ENCODE assay signal across 18 cellular contexts in genomic region chr17:37480427-37480826, GRCh38. TPM values are rescaled to one million over a fixed set of nuclear protein-coding genes. Genes with fewer than 3 reads are reported as not detected.
DNase-seq lines count a peak whose midpoint lies in the region; ATAC-seq, FAIRE-seq and TF ChIP-seq lines count a peak whose summit lies in the region.
"Had no signal": no experiment of that assay in that cellular context is flagged by ENCODE, and none has a peak within 500 bp of the region (broad histone marks: within the 10 kb centered on the region; RNA-seq: fewer than 3 reads in every experiment).

No MANE protein-coding gene starts in this region.

- H2AFZ ChIP-seq in keratinocyte (ENCODE audit: control insufficient read depth, low read length) = no peak overlapping the region
- H2AFZ ChIP-seq: GM23338 had no signal

- FAIRE-seq in keratinocyte (lab: Jason Lieb, UNC) = no peak
- FAIRE-seq: A204.1, GM12878, GM18507, HepG2, HTR-8/SVneo had no signal

- H3K9ac ChIP-seq in keratinocyte (ENCODE audit: control insufficient read depth, extremely low read depth, insufficient read depth, low read length) = peak overlapping the region; percentile 42

- POLR2A ChIA-PET in RWPE1 (lab: Yijun Ruan, JAX; ENCODE audit: low non-redundant PET) = no interaction called here

- H3K27me3 ChIP-seq in keratinocyte (ENCODE audit: control insufficient read depth, extremely low read depth, insufficient read depth, low read length) (no peaks in the 10 kb centered on the region), suprapubic skin (no peaks in the 10 kb centered on the region)

- H3K27ac ChIP-seq in 22Rv1 (0 out of 2 replicates have a peak overlapping the region, but pooled peaks have one; percentile 8), RWPE1 (peak overlapping the region; percentile 69), keratinocyte (ENCODE audit: control insufficient read depth, insufficient read depth, low read length) (peak overlapping the region; percentile 63), suprapubic skin (peak overlapping the region; percentile 55)

- no peaks in the 10 kb centered on the region for H3K9me1 ChIP-seq in keratinocyte (ENCODE audit: control insufficient read depth, extremely low read depth, insufficient read depth, low read length)

- CTCF ChIA-PET in RWPE1 (lab: Yijun Ruan, JAX) = interaction anchor here (0.7 kb wide), 2 partner anchors 9 to 153 kb away, joined by 3 to 4 read pairs; no protein-coding TSS in a partner anchor

- dilution Hi-C loops in keratinocyte (cut with MboI; ENCODE audit: extremely low pct_ligation_motif_present, low sequenced_read_pairs) = no loop called here

- ATAC-seq in GM19035 (IDR thresholded peaks at IDR 0.05; ENCODE audit: unreplicated experiment) = no peak
- ATAC-seq: GM12878, GM23338, HepG2 had no signal

- H3K36me3 ChIP-seq in keratinocyte (ENCODE audit: control insufficient read depth in 2 of 2, extremely low read depth in 1 of 2, insufficient read depth in 2 of 2, low read length in 2 of 2) = peaks cover 0 to 15% of the 10 kb centered on the region in 2 experiments
- H3K36me3 ChIP-seq in suprapubic skin = peaks cover 2% of the 10 kb centered on the region

- TF ChIP-seq POLR2A in suprapubic skin (IDR thresholded peaks at IDR 0.05) = no peak

- TF ChIP-seq CTCF in 22Rv1 (IDR thresholded peaks at IDR 0.05) (no peak), RWPE1 (conservative IDR thresholded peaks at IDR 0.05; ENCODE audit: low read depth) (no peak), keratinocyte (optimal IDR thresholded peaks at IDR 0.05 in 1 of 3, IDR thresholded peaks at IDR 0.05 in 1 of 3, conservative IDR thresholded peaks at IDR 0.05 in 1 of 3; ENCODE audit: extremely low read depth in 1 of 3, insufficient read depth in 2 of 3, low read length in 3 of 3) (no peak), suprapubic skin (IDR thresholded peaks at IDR 0.05) (no peak), foreskin fibroblast (IDR thresholded peaks at IDR 0.05; ENCODE audit: low read depth, low read length) (no peak)

- peak overlapping the region; percentile 49 for H3K4me2 ChIP-seq in keratinocyte (ENCODE audit: control insufficient read depth, extremely low read depth, insufficient read depth, low read depth, low read length)
- H3K4me2 ChIP-seq: GM23338 had no signal

- no peak for TF ChIP-seq EP300 in suprapubic skin (IDR thresholded peaks at IDR 0.05)

- no peaks in the 10 kb centered on the region for H4K20me1 ChIP-seq in keratinocyte (ENCODE audit: control insufficient read depth, extremely low read depth, insufficient read depth, low read length)

- no peaks in the 10 kb centered on the region for H3K79me2 ChIP-seq in keratinocyte (ENCODE audit: control insufficient read depth, insufficient read depth, low read length)

- H3K4me1 ChIP-seq in keratinocyte (ENCODE audit: control insufficient read depth, extremely low read depth, insufficient read depth, low read length) (peaks cover 58% of the 10 kb centered on the region), suprapubic skin (peaks cover 60% of the 10 kb centered on the region)

- 76% methylated on average over 2 of the region's 2 CpGs for WGBS in suprapubic skin

- DNase-seq in RWPE1 (ENCODE audit: low spot score) (no peak), keratinocyte (ENCODE audit: low read depth, low spot score) (no peak), suprapubic skin (ENCODE audit: low spot score in 2 of 2) (no peak), RKO (ENCODE audit: low spot score) (no peak), foreskin fibroblast (no peak)
- DNase-seq: C1 segment of cervical spinal cord; Calu3; CD4-positive, alpha-beta T cell; DMS79; H7 had no signal

- H3K4me3 ChIP-seq in keratinocyte (ENCODE audit: control insufficient read depth in 2 of 3, extremely low read depth in 1 of 3, insufficient read depth in 2 of 3, low read depth in 1 of 3, low read length in 3 of 3) (no peak overlapping the region), suprapubic skin (no peak overlapping the region), foreskin fibroblast (ENCODE audit: low read depth in 1 of 2, low read length in 2 of 2) (no peak overlapping the region)
- H3K4me3 ChIP-seq: GM12878, GM23338 had no signal

- no peaks in the 10 kb centered on the region for H3K9me3 ChIP-seq in keratinocyte (ENCODE audit: control insufficient read depth, low read depth, low read length)
- H3K9me3 ChIP-seq in suprapubic skin = no peaks in the 10 kb centered on the region

RNA-seq across cellular contexts. Expression of gene DUSP14, which starts 9.3 kb away (rescaled TPM):
- polyA plus RNA-seq in keratinocyte = 169 to 226 TPM (median 210 TPM) in 3 replicates
- 52.8 TPM for polyA plus RNA-seq in keratinocyte (2011; ENCODE audit: low read depth)
- polyA plus RNA-seq in keratinocyte (2011; cell fraction: cytosol; rRNA removed) = 197 and 226 TPM in 2 replicates
- 187 and 230 TPM in 2 replicates for polyA plus RNA-seq in keratinocyte (2011; cell fraction: nucleus; rRNA removed)
- 115 and 211 TPM in 2 replicates for polyA plus RNA-seq in keratinocyte (2012; ENCODE audit: low replicate concordance)
- polyA minus RNA-seq in keratinocyte = 137 to 243 TPM (median 145 TPM) in 3 replicates
- polyA minus RNA-seq in keratinocyte (2011; cell fraction: cytosol; rRNA and poly(A)+ RNA removed) = 130 TPM
- 77.0 and 108 TPM in 2 replicates for polyA minus RNA-seq in keratinocyte (2011; cell fraction: nucleus; rRNA and poly(A)+ RNA removed)
- total RNA-seq in suprapubic skin = 100 to 1,000 TPM in 1 of 4 donors, 10 to 100 TPM in 3; 31.4 to 107 (median 68.5) TPM

Comparison
In these comparisons a context has a peak if more than half of its experiments do, and no peak if none do; other contexts are left out.
1. H3K27ac ChIP-seq: peak in every context shown above with its lines; median percentile 69 in RWPE1; 63 in keratinocyte; 55 in suprapubic skin; 8 in 22Rv1.